1 cellular context compared by ENCODE assay signal in genomic region chr16:4617880-4618279, GRCh38.
TF ChIP-seq lines count a peak whose summit lies in the region.

No MANE protein-coding gene starts in this region.

TF ChIP-seq in WTC11, 78 proteins besides CTCF, POLR2A, EP300 and RAD21 (continued from another document):
- TF ChIP-seq ZNF425 (CRISPR knock-in tag; conservative IDR thresholded peaks at IDR 0.05): no peak
TF ChIP-seq in WTC11: peak in this region for 0.
